16 cellular contexts compared by ENCODE assay signal in the genomic region with DNA sequence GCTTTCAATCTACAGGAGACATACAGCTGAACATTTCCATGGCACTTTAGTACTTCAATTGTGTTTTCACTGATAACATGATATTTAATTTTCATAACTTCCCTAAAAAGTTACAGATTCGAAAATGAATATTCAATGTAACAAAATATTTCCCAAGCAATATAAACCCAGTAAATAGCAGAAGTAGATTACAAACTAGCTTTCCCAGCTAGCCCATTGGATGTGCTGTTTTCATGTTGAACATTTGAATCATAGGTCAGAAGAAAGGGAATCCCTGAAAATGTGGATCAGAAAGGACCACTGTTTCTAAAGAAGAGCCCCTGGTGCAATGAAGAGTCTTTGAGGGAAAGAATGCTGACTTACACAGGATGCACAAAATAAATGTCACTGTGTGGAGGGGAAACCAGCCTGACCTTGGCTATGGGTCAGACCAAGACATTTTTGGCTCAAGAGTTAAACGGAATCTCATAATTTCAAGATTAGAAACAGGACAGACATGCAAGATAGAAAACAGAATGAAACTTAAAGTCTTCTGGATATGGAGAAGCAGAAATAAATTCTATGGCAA. TPM values are rescaled to one million over a fixed set of nuclear protein-coding genes. Genes with fewer than 3 reads are reported as not detected.
DNase-seq lines count a peak whose midpoint lies in the region; ATAC-seq, FAIRE-seq and TF ChIP-seq lines count a peak whose summit lies in the region.
"Had no signal": no experiment of that assay in that cellular context is flagged by ENCODE, and none has a peak within 500 bp of the region (broad histone marks: within the 10 kb centered on the region; RNA-seq: fewer than 3 reads in every experiment).

No MANE protein-coding gene starts in this region.

- peaks cover 0 to 92% (median 50%) of the 10 kb centered on the region in 10 experiments; a peak in 16 of 20 replicates for H3K4me1 ChIP-seq in BLaER1 treated with 17β-estradiol and CSF1 and Interleukin-3, amounts not matched to agents 10 nM and 100 nM
- H3K4me1 ChIP-seq in naive thymus-derived CD4-positive, alpha-beta T cell (ENCODE audit: control insufficient read depth in 2 of 2, insufficient read depth in 2 of 2, low read length in 2 of 2) = peaks cover 53 to 56% of the 10 kb centered on the region in 2 donors
- H3K4me1 ChIP-seq: BE2C, psoas muscle had no signal

- no peaks in the 10 kb centered on the region for H3K27me3 Mint-ChIP-seq in naive thymus-derived CD4-positive, alpha-beta T cell

- no peak for DNase-seq in GM19239 (ENCODE audit: insufficient read length, low spot score)
- DNase-seq in activated naive CD4-positive, alpha-beta T cell treated with anti-CD3 and anti-CD28 coated beads, Interleukin-2, amount 50 U/mL, for 72 hours (ENCODE audit: low spot score in 2 of 2) = no peak
- no peak for DNase-seq in naive thymus-derived CD4-positive, alpha-beta T cell
- DNase-seq in epidermal melanocyte (ENCODE audit: insufficient read length, low spot score) = no peak
- no peak for DNase-seq in NCI-H748 (lab: John Stamatoyannopoulos, UW; ENCODE audit: unreplicated experiment)
- DNase-seq: activated CD4-positive, alpha-beta T cell treated with anti-CD3 and anti-CD28 coated beads for 1 hour; BE2C; glutamatergic neuron; NCI-H1092; NCI-H2171; psoas muscle had no signal

- H3K4me3 ChIP-seq in BLaER1 treated with 17β-estradiol and CSF1 and Interleukin-3, amounts not matched to agents 10 nM and 100 nM = peak overlapping the region in 2 of 10 experiments; percentile 7 to 24; a peak in 1 of 20 replicates
- no peak overlapping the region for H3K4me3 ChIP-seq in naive thymus-derived CD4-positive, alpha-beta T cell (ENCODE audit: low read length)
- H3K4me3 ChIP-seq: psoas muscle had no signal

- peak overlapping the region in 7 of 11 experiments; percentile 30 to 93 (median 52); a peak in 12 of 22 replicates for H3K4me2 ChIP-seq in BLaER1 treated with 17β-estradiol and CSF1 and Interleukin-3, amounts not matched to agents 10 nM and 100 nM

- no peaks in the 10 kb centered on the region for H3K27me3 ChIP-seq in BLaER1 treated with 17β-estradiol and CSF1 and Interleukin-3, amounts not matched to agents 10 nM and 100 nM
- no peaks in the 10 kb centered on the region for H3K27me3 ChIP-seq in naive thymus-derived CD4-positive, alpha-beta T cell (ENCODE audit: control insufficient read depth in 2 of 2, insufficient read depth in 2 of 2, low read length in 2 of 2)
- H3K27me3 ChIP-seq: BE2C had no signal

- CTCF ChIA-PET in naive thymus-derived CD4-positive, alpha-beta T cell (lab: Charles Lee) = interaction anchor here (0.6 to 4.1 kb wide), 8 partner anchors 9 to 110 kb away, joined by 3 to 34 read pairs (median 4); no protein-coding TSS in a partner anchor

- POLR2A ChIA-PET in naive thymus-derived CD4-positive, alpha-beta T cell (lab: Charles Lee) = interaction anchor here (0.8 to 27.4 kb wide), 7 partner anchors 7 to 90 kb away, joined by 3 to 810 read pairs (median 32); a partner anchor contains a TSS

- H3K4me3 Mint-ChIP-seq in naive thymus-derived CD4-positive, alpha-beta T cell = peak overlapping the region; percentile 18 to 75 (median 60)

- peak overlapping the region in 9 of 11 experiments; percentile 6 to 87 (median 69); a peak in 15 of 22 replicates for H3K9ac ChIP-seq in BLaER1 treated with 17β-estradiol and CSF1 and Interleukin-3, amounts not matched to agents 10 nM and 100 nM

- peak; percentile 92 for FAIRE-seq in GM19239 (lab: Jason Lieb, UNC)
- FAIRE-seq: endothelial cell of umbilical vein, keratinocyte had no signal

- intact Hi-C loops in naive thymus-derived CD4-positive, alpha-beta T cell (cut with micrococcal nuclease) = loop anchor here in 1 of 2 donors (1.0 kb wide), 2 partner anchors 20 to 32 kb away; no protein-coding TSS in a partner anchor

- H3K9me3 Mint-ChIP-seq in activated naive CD4-positive, alpha-beta T cell treated with anti-CD3 and anti-CD28 coated beads, Interleukin-2, amount 50 U/mL, for 72 hours = no peaks in the 10 kb centered on the region
- peaks cover 0 to 38% (median 10%) of the 10 kb centered on the region in 11 donors for H3K9me3 Mint-ChIP-seq in naive thymus-derived CD4-positive, alpha-beta T cell

- H3K9me3 ChIP-seq in BLaER1 treated with 17β-estradiol and CSF1 and Interleukin-3, amounts not matched to agents 10 nM and 100 nM (replicated peaks in 1 of 11) = peaks cover 0 to 79% (median 4%) of the 10 kb centered on the region in 11 experiments; a peak in 17 of 22 replicates
- peaks cover 0 to 4% (median 0%) of the 10 kb centered on the region in 3 experiments for H3K9me3 ChIP-seq in naive thymus-derived CD4-positive, alpha-beta T cell (ENCODE audit: control insufficient read depth in 2 of 3, low read length in 3 of 3)
- H3K9me3 ChIP-seq: BE2C had no signal

- H3K27ac Mint-ChIP-seq in activated naive CD4-positive, alpha-beta T cell treated with anti-CD3 and anti-CD28 coated beads, Interleukin-2, amount 50 U/mL, for 72 hours = peak overlapping the region; percentile 91 to 99
- peak overlapping the region; percentile 90 to 98 (median 94) for H3K27ac Mint-ChIP-seq in naive thymus-derived CD4-positive, alpha-beta T cell

- H3K4me1 Mint-ChIP-seq in naive thymus-derived CD4-positive, alpha-beta T cell = peaks cover 47 to 90% (median 81%) of the 10 kb centered on the region in 7 donors

- peak in 1 of 2 donors; percentile 26 for ATAC-seq in activated naive CD4-positive, alpha-beta T cell treated with anti-CD3 and anti-CD28 coated beads, Interleukin-2, amount 50 U/mL, for 72 hours
- peak; percentile 33 for ATAC-seq in naive thymus-derived CD4-positive, alpha-beta T cell
- ATAC-seq in HG02938 (IDR thresholded peaks at IDR 0.05; ENCODE audit: unreplicated experiment) = no peak
- no peak for ATAC-seq in SK-N-SH treated with all-trans-retinoic acid at 6 μM for 48 hours

- H3K36me3 ChIP-seq in BLaER1 treated with 17β-estradiol and CSF1 and Interleukin-3, amounts not matched to agents 10 nM and 100 nM = peaks cover 0 to 89% (median 39%) of the 10 kb centered on the region in 11 experiments; a peak in 12 of 22 replicates
- peaks cover 26 to 87% (median 53%) of the 10 kb centered on the region in 3 experiments for H3K36me3 ChIP-seq in naive thymus-derived CD4-positive, alpha-beta T cell (ENCODE audit: control insufficient read depth in 2 of 3, insufficient read depth in 3 of 3, low read length in 3 of 3)
- H3K36me3 ChIP-seq: BE2C had no signal

- H4K20me1 ChIP-seq in BLaER1 treated with 17β-estradiol and CSF1 and Interleukin-3, amounts not matched to agents 10 nM and 100 nM = peaks cover 0 to 17% (median 0%) of the 10 kb centered on the region in 11 experiments; a peak in 3 of 22 replicates

- H3K36me3 Mint-ChIP-seq in activated naive CD4-positive, alpha-beta T cell treated with anti-CD3 and anti-CD28 coated beads, Interleukin-2, amount 50 U/mL, for 72 hours = peaks cover 56 to 82% of the 10 kb centered on the region in 2 donors
- H3K36me3 Mint-ChIP-seq in naive thymus-derived CD4-positive, alpha-beta T cell = peaks cover 21 to 86% (median 84%) of the 10 kb centered on the region in 5 donors

- peak overlapping the region; percentile 57 to 99 (median 90) for H3K27ac ChIP-seq in BLaER1 treated with 17β-estradiol and CSF1 and Interleukin-3, amounts not matched to agents 10 nM and 100 nM
- H3K27ac ChIP-seq in naive thymus-derived CD4-positive, alpha-beta T cell (ENCODE audit: low read depth, low read length) = peak overlapping the region; percentile 86
- H3K27ac ChIP-seq: psoas muscle had no signal

TF ChIP-seq in SK-N-SH treated with all-trans-retinoic acid at 6 μM for 48 hours, 23 proteins besides CTCF, POLR2A, EP300 and RAD21 (continues in another document):
- TF ChIP-seq, protein P1, sequence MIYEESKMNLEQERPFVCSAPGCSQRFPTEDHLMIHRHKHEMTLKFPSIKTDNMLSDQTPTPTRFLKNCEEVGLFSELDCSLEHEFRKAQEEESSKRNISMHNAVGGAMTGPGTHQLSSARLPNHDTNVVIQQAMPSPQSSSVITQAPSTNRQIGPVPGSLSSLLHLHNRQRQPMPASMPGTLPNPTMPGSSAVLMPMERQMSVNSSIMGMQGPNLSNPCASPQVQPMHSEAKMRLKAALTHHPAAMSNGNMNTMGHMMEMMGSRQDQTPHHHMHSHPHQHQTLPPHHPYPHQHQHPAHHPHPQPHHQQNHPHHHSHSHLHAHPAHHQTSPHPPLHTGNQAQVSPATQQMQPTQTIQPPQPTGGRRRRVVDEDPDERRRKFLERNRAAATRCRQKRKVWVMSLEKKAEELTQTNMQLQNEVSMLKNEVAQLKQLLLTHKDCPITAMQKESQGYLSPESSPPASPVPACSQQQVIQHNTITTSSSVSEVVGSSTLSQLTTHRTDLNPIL (CRISPR knock-in tag; IDR thresholded peaks at IDR 0.05; ENCODE audit: low read depth) = no peak
- no peak for TF ChIP-seq ZNF8 (CRISPR knock-in tag; IDR thresholded peaks at IDR 0.05)
- no peak for TF ChIP-seq SNAI2 (CRISPR knock-in tag; IDR thresholded peaks at IDR 0.05)
- no peak for TF ChIP-seq PPARA (CRISPR knock-in tag; IDR thresholded peaks at IDR 0.05; ENCODE audit: borderline replicate concordance)
- no peak for TF ChIP-seq ZFP3 (CRISPR knock-in tag; IDR thresholded peaks at IDR 0.05)
- no peak for TF ChIP-seq ZFP30 (CRISPR knock-in tag; IDR thresholded peaks at IDR 0.05)
- no peak for TF ChIP-seq ARNTL (CRISPR knock-in tag; IDR thresholded peaks at IDR 0.05; ENCODE audit: borderline replicate concordance, low read depth)
- TF ChIP-seq, protein P2, sequence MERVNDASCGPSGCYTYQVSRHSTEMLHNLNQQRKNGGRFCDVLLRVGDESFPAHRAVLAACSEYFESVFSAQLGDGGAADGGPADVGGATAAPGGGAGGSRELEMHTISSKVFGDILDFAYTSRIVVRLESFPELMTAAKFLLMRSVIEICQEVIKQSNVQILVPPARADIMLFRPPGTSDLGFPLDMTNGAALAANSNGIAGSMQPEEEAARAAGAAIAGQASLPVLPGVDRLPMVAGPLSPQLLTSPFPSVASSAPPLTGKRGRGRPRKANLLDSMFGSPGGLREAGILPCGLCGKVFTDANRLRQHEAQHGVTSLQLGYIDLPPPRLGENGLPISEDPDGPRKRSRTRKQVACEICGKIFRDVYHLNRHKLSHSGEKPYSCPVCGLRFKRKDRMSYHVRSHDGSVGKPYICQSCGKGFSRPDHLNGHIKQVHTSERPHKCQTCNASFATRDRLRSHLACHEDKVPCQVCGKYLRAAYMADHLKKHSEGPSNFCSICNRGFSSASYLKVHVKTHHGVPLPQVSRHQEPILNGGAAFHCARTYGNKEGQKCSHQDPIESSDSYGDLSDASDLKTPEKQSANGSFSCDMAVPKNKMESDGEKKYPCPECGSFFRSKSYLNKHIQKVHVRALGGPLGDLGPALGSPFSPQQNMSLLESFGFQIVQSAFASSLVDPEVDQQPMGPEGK (CRISPR knock-in tag; IDR thresholded peaks at IDR 0.05; ENCODE audit: borderline replicate concordance) = no peak

RNA-seq across cellular contexts. Expression of a gene that starts 22.4 kb away (rescaled TPM):
- total RNA-seq in activated naive CD4-positive, alpha-beta T cell treated with anti-CD3 and anti-CD28 coated beads, Interleukin-2, amount 50 U/mL, for 72 hours = 100 to 1,000 TPM; 417 to 596 TPM
- 100 to 1,000 TPM; 290 to 406 (median 363) TPM for total RNA-seq in naive thymus-derived CD4-positive, alpha-beta T cell
- 100 to 1,000 TPM; 170 to 270 TPM for polyA plus RNA-seq in naive thymus-derived CD4-positive, alpha-beta T cell
- total RNA-seq: endothelial cell of umbilical vein had no signal
- polyA plus RNA-seq: endothelial cell of umbilical vein had no signal
